ENCODE assay signal across 13 cellular contexts in the genomic region with DNA sequence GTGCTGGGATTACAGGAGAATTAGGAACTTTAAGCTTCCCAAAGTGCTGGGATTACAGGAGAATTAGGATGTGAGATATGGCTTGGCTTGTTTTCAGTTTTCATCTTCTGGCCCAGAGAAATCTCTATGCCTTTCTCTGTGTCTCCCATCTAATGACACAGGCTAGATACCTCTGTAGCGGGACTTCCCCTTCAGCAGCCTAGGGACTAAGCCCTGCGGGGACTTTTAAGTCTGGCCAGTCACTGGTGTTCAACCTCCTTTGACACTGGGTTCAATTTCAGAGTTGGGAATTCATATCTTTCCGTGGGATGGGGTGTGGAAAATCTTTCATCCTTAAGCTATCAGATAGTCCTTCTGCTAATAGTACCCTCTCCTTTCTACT.
DNase-seq lines count a peak whose midpoint lies in the region; ATAC-seq lines count a peak whose summit lies in the region.
"Had no signal": no experiment of that assay in that cellular context is flagged by ENCODE, and none has a peak within 500 bp of the region (broad histone marks: within the 10 kb centered on the region; RNA-seq: fewer than 3 reads in every experiment).

No MANE protein-coding gene starts in this region.

- H3K27me3 Mint-ChIP-seq in activated T-cell treated with anti-CD3 and anti-CD28 coated beads, Interleukin-2, amount 50 U/mL, for 24 hours: no peaks in the 10 kb centered on the region
- H3K27me3 Mint-ChIP-seq: B cell; CD4-positive, alpha-beta T cell had no signal

- no peaks in the 10 kb centered on the region for H3K27me3 ChIP-seq in layer of hippocampus (ENCODE audit: control insufficient read depth, insufficient read depth, low read length)

- H3K27ac Mint-ChIP-seq in activated T-cell treated with anti-CD3 and anti-CD28 coated beads, Interleukin-2, amount 50 U/mL, for 24 hours: peak overlapping the region; percentile 73
- H3K27ac Mint-ChIP-seq: B cell; CD4-positive, alpha-beta T cell; HFFc6 had no signal

- H3K36me3 Mint-ChIP-seq in activated T-cell treated with anti-CD3 and anti-CD28 coated beads, Interleukin-2, amount 50 U/mL, for 24 hours (ENCODE audit: low read depth): peaks cover 95% of the 10 kb centered on the region

- DNase-seq in activated T-cell treated with anti-CD3 and anti-CD28 coated beads, Interleukin-2, amount 50 U/mL, for 24 hours: no peak
- no peak for DNase-seq in activated T-cell treated with anti-CD3 and anti-CD28 coated beads, Interleukin-2, amount 50 U/mL, for 1 hour
- DNase-seq in NK-92 treated with Interleukin-12 subunit alpha and Interleukin-12 subunit beta, amount 100 ng/mL, for 24 hours (lab: John Stamatoyannopoulos, UW): no peak
- DNase-seq: CD4-positive, alpha-beta T cell; GOT3; HCEC 1CT; HFFc6 had no signal

- ATAC-seq in HG03520 (IDR thresholded peaks at IDR 0.05; ENCODE audit: unreplicated experiment) (no peak), GM19324 (IDR thresholded peaks at IDR 0.05; ENCODE audit: low FRiP score, unreplicated experiment) (no peak)

- H3K4me3 Mint-ChIP-seq in activated T-cell treated with anti-CD3 and anti-CD28 coated beads, Interleukin-2, amount 50 U/mL, for 24 hours: no peak overlapping the region
- H3K4me3 Mint-ChIP-seq: B cell; CD4-positive, alpha-beta T cell; HFFc6 had no signal

- no peaks in the 10 kb centered on the region for H3K9me3 Mint-ChIP-seq in activated T-cell treated with anti-CD3 and anti-CD28 coated beads, Interleukin-2, amount 50 U/mL, for 24 hours
- H3K9me3 Mint-ChIP-seq: CD4-positive, alpha-beta T cell; HFFc6 had no signal

- H3K27ac ChIP-seq in angular gyrus (ENCODE audit: low read depth, low read length) (peak overlapping the region; percentile 75), layer of hippocampus (ENCODE audit: low read depth, low read length) (peak overlapping the region; percentile 21)
- H3K27ac ChIP-seq: HL-60 had no signal

- peaks cover 14% of the 10 kb centered on the region for H3K4me1 Mint-ChIP-seq in activated T-cell treated with anti-CD3 and anti-CD28 coated beads, Interleukin-2, amount 50 U/mL, for 24 hours (ENCODE audit: low read depth)
